ENCODE assay signal across 21 cellular contexts in the genomic region with DNA sequence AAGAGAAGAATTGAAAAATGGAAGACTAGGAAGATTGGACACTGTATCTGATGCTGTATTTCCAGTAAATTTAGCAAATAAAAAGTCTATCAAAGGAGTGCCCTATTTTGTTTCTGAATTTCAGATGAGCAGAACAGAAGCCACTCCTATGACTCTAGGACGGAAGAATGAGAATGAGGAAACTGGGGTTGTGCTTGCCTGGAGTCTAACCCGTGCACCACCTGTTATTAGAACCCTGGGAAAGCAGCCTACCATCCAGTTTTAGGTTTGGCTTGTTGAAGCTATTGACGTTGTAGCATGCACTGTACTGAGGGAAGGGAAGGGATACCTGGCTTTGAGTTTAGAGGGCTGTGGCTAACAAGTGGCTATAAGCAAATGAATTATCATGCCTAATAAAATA.
"Had no signal": no experiment of that assay in that cellular context is flagged by ENCODE, and none has a peak within 500 bp of the region (broad histone marks: within the 10 kb centered on the region; RNA-seq: fewer than 3 reads in every experiment).

No MANE protein-coding gene starts in this region.

- H3K36me3 ChIP-seq: esophagus squamous epithelium, prostate gland had no signal

- H3K27ac Mint-ChIP-seq: activated naive CD4-positive, alpha-beta T cell treated with anti-CD3 and anti-CD28 coated beads, Interleukin-2, amount 10 ng/mL, durations not matched to agents 7 days and 5 days; effector memory CD8-positive, alpha-beta T cell; stimulated activated effector memory CD8-positive, alpha-beta T cell treated with anti-CD3 and anti-CD28 coated beads, Interleukin-12 subunit alpha, Interleukin-12 subunit beta, amount 100 ng/mL, for 72 hours had no signal

- H3K4me2 ChIP-seq: hepatocyte had no signal

- DNase-seq: activated CD4-positive, alpha-beta T cell treated with anti-CD3 and anti-CD28 coated beads for 1 hour; activated CD8-positive, alpha-beta memory T cell treated with anti-CD3 and anti-CD28 coated beads for 24 hours; activated CD8-positive, alpha-beta memory T cell treated with anti-CD3 and anti-CD28 coated beads, Interleukin-2, amount 50 U/mL, for 48 hours; activated effector memory CD4-positive, alpha-beta T cell treated with Interleukin-2 at 50 U/mL for 16 hours; activated naive CD4-positive, alpha-beta T cell treated with anti-CD3 and anti-CD28 coated beads, Interleukin-2, amount 10 ng/mL, durations not matched to agents 7 days and 5 days; activated T-cell treated with anti-CD3 and anti-CD28 coated beads, Interleukin-2, amount 50 U/mL, for 48 hours; dermis blood vessel endothelial cell; effector memory CD8-positive, alpha-beta T cell; esophagus squamous epithelium; left colon; midbrain; right cardiac atrium; stimulated activated CD4-positive, alpha-beta T cell treated with anti-CD3 and anti-CD28 coated beads, Interleukin-4, amount 100 ng/mL, for 1 hour; T-helper 2 cell had no signal

- H3K4me3 Mint-ChIP-seq: activated naive CD4-positive, alpha-beta T cell treated with anti-CD3 and anti-CD28 coated beads, Interleukin-2, amount 10 ng/mL, durations not matched to agents 7 days and 5 days; effector memory CD8-positive, alpha-beta T cell; neural crest cell; stimulated activated effector memory CD8-positive, alpha-beta T cell treated with anti-CD3 and anti-CD28 coated beads, Interleukin-12 subunit alpha, Interleukin-12 subunit beta, amount 100 ng/mL, for 72 hours had no signal

- H3K27me3 Mint-ChIP-seq: activated naive CD4-positive, alpha-beta T cell treated with anti-CD3 and anti-CD28 coated beads, Interleukin-2, amount 10 ng/mL, durations not matched to agents 7 days and 5 days; effector memory CD8-positive, alpha-beta T cell had no signal

- H3K9me3 ChIP-seq: esophagus squamous epithelium, prostate gland had no signal

- H2AFZ ChIP-seq: hepatocyte had no signal

- H3K4me1 Mint-ChIP-seq: neural crest cell; stimulated activated effector memory CD8-positive, alpha-beta T cell treated with anti-CD3 and anti-CD28 coated beads, Interleukin-12 subunit alpha, Interleukin-12 subunit beta, amount 100 ng/mL, for 72 hours had no signal

- H3K36me3 Mint-ChIP-seq: activated naive CD4-positive, alpha-beta T cell treated with anti-CD3 and anti-CD28 coated beads, Interleukin-2, amount 10 ng/mL, durations not matched to agents 7 days and 5 days; stimulated activated effector memory CD8-positive, alpha-beta T cell treated with anti-CD3 and anti-CD28 coated beads, Interleukin-12 subunit alpha, Interleukin-12 subunit beta, amount 100 ng/mL, for 72 hours had no signal

- H3K79me2 ChIP-seq: hepatocyte had no signal

- ATAC-seq: effector memory CD8-positive, alpha-beta T cell; left colon; stimulated activated effector memory CD8-positive, alpha-beta T cell treated with anti-CD3 and anti-CD28 coated beads, Interleukin-12 subunit alpha, Interleukin-12 subunit beta, amount 100 ng/mL, for 72 hours had no signal

- H3K4me1 ChIP-seq: prostate gland had no signal

- H3K27ac ChIP-seq: hepatocyte, prostate gland, VCaP had no signal

- H3K4me3 ChIP-seq: esophagus squamous epithelium, hepatocyte, lung, prostate gland, skin epidermis had no signal

- H3K9me3 Mint-ChIP-seq: activated naive CD4-positive, alpha-beta T cell treated with anti-CD3 and anti-CD28 coated beads, Interleukin-2, amount 10 ng/mL, durations not matched to agents 7 days and 5 days; effector memory CD8-positive, alpha-beta T cell; neural crest cell; stimulated activated effector memory CD8-positive, alpha-beta T cell treated with anti-CD3 and anti-CD28 coated beads, Interleukin-12 subunit alpha, Interleukin-12 subunit beta, amount 100 ng/mL, for 72 hours had no signal

- H3K27me3 ChIP-seq: esophagus squamous epithelium, hepatocyte had no signal
